In the genomic region with DNA sequence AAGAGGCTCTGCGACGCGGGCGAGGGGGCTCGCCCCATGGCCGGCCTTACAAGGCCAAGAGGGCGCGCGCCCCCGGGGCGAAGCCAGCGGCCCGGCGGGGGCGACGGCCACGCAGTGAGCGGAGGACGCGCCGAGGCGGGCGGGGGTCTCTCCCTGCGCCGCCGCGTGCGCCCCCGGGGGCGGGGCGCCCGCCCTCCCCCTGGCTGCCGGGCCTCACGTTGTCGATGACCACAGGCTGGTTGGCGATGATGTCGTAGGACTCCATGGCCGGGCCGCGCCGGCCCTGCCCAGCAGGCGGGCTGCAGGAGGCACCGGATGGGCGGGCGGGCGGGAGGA, we compare ENCODE assay signal across 1 cellular context.
A peak's percentile ranks its signal among the peaks of the same experiment; 100 is the strongest.
TF ChIP-seq lines count a peak whose summit lies in the region.

No MANE protein-coding gene starts in this region.

TF ChIP-seq in GM12878, 131 proteins besides CTCF, POLR2A, EP300 and RAD21:
- TF ChIP-seq CHD4 (IDR thresholded peaks at IDR 0.05) (no peak), NR2F1 (conservative IDR thresholded peaks at IDR 0.05) (peak; percentile 72), GATAD2B (conservative IDR thresholded peaks at IDR 0.05; ENCODE audit: low read depth) (peak; percentile 74), FOXM1 (IDR thresholded peaks at IDR 0.05; ENCODE audit: low read depth, low read length) (no peak), BHLHE40 (IDR thresholded peaks at IDR 0.05; ENCODE audit: borderline replicate concordance in 1 of 2, low read depth in 2 of 2, low read length in 1 of 2) (peak in 1 of 2 experiments; percentile 60; a peak in 1 of 4 replicates), IRF4 (IDR thresholded peaks at IDR 0.05; ENCODE audit: low read depth, low read length) (no peak), ZNF217 (IDR thresholded peaks at IDR 0.05) (0 out of 2 replicates have a peak, but pooled peaks have one; percentile 32), TCF7 (IDR thresholded peaks at IDR 0.05; ENCODE audit: borderline replicate concordance) (no peak), EGR1 (IDR thresholded peaks at IDR 0.05; ENCODE audit: borderline replicate concordance in 1 of 2, low read depth in 2 of 2, low read length in 2 of 2) (peak in 1 of 2 experiments; percentile 57; a peak in 2 of 3 replicates), STAT3 (IDR thresholded peaks at IDR 0.05; ENCODE audit: low read depth, low read length) (no peak), EZH2 (IDR thresholded peaks at IDR 0.05; ENCODE audit: borderline replicate concordance, control insufficient read depth, low read depth, low read length) (no peak), NFXL1 (IDR thresholded peaks at IDR 0.05; ENCODE audit: borderline replicate concordance) (0 out of 2 replicates have a peak, but pooled peaks have one; percentile 38), CBFB (IDR thresholded peaks at IDR 0.05; ENCODE audit: low read depth) (peak; percentile 9; the same call in 1 of the 2 replicates), EED (IDR thresholded peaks at IDR 0.05; ENCODE audit: low read depth) (no peak), YY1 (IDR thresholded peaks at IDR 0.05; ENCODE audit: low read depth, low read length) (0 out of 2 replicates have a peak, but pooled peaks have one; percentile 27), CEBPB (IDR thresholded peaks at IDR 0.05; ENCODE audit: borderline replicate concordance in 1 of 2, low read depth in 2 of 2, low read length in 2 of 2) (no peak), POLR2AphosphoS5 (IDR thresholded peaks at IDR 0.05; ENCODE audit: low read length) (0 out of 2 replicates have a peak, but pooled peaks have one; percentile 12), MTA3 (IDR thresholded peaks at IDR 0.05; ENCODE audit: borderline replicate concordance, low read length) (no peak), MEF2A (IDR thresholded peaks at IDR 0.05; ENCODE audit: insufficient read depth, low read depth, low read length) (no peak), POU2F2 (IDR thresholded peaks at IDR 0.05; ENCODE audit: borderline replicate concordance, low read depth, low read length) (peak; percentile 27; the same call in 2 of the 3 replicates), ASH2L (IDR thresholded peaks at IDR 0.05; ENCODE audit: borderline replicate concordance, low read depth) (no peak), SMARCA5 (IDR thresholded peaks at IDR 0.05) (peak; percentile 42; the same call in 1 of the 2 replicates)
- TF ChIP-seq, protein P1, sequence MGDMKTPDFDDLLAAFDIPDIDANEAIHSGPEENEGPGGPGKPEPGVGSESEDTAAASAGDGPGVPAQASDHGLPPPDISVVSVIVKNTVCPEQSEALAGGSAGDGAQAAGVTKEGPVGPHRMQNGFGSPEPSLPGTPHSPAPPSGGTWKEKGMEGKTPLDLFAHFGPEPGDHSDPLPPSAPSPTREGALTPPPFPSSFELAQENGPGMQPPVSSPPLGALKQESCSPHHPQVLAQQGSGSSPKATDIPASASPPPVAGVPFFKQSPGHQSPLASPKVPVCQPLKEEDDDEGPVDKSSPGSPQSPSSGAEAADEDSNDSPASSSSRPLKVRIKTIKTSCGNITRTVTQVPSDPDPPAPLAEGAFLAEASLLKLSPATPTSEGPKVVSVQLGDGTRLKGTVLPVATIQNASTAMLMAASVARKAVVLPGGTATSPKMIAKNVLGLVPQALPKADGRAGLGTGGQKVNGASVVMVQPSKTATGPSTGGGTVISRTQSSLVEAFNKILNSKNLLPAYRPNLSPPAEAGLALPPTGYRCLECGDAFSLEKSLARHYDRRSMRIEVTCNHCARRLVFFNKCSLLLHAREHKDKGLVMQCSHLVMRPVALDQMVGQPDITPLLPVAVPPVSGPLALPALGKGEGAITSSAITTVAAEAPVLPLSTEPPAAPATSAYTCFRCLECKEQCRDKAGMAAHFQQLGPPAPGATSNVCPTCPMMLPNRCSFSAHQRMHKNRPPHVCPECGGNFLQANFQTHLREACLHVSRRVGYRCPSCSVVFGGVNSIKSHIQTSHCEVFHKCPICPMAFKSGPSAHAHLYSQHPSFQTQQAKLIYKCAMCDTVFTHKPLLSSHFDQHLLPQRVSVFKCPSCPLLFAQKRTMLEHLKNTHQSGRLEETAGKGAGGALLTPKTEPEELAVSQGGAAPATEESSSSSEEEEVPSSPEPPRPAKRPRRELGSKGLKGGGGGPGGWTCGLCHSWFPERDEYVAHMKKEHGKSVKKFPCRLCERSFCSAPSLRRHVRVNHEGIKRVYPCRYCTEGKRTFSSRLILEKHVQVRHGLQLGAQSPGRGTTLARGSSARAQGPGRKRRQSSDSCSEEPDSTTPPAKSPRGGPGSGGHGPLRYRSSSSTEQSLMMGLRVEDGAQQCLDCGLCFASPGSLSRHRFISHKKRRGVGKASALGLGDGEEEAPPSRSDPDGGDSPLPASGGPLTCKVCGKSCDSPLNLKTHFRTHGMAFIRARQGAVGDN (IDR thresholded peaks at IDR 0.05), result no peak
- TF ChIP-seq, protein P2, sequence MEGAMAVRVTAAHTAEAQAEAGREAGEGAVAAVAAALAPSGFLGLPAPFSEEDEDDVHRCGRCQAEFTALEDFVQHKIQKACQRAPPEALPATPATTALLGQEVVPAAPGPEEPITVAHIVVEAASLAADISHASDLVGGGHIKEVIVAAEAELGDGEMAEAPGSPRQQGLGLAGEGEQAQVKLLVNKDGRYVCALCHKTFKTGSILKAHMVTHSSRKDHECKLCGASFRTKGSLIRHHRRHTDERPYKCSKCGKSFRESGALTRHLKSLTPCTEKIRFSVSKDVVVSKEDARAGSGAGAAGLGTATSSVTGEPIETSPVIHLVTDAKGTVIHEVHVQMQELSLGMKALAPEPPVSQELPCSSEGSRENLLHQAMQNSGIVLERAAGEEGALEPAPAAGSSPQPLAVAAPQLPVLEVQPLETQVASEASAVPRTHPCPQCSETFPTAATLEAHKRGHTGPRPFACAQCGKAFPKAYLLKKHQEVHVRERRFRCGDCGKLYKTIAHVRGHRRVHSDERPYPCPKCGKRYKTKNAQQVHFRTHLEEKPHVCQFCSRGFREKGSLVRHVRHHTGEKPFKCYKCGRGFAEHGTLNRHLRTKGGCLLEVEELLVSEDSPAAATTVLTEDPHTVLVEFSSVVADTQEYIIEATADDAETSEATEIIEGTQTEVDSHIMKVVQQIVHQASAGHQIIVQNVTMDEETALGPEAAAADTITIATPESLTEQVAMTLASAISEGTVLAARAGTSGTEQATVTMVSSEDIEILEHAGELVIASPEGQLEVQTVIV (IDR thresholded peaks at IDR 0.05; ENCODE audit: borderline replicate concordance, partially characterized antibody), result no peak
- TF ChIP-seq, protein P3, sequence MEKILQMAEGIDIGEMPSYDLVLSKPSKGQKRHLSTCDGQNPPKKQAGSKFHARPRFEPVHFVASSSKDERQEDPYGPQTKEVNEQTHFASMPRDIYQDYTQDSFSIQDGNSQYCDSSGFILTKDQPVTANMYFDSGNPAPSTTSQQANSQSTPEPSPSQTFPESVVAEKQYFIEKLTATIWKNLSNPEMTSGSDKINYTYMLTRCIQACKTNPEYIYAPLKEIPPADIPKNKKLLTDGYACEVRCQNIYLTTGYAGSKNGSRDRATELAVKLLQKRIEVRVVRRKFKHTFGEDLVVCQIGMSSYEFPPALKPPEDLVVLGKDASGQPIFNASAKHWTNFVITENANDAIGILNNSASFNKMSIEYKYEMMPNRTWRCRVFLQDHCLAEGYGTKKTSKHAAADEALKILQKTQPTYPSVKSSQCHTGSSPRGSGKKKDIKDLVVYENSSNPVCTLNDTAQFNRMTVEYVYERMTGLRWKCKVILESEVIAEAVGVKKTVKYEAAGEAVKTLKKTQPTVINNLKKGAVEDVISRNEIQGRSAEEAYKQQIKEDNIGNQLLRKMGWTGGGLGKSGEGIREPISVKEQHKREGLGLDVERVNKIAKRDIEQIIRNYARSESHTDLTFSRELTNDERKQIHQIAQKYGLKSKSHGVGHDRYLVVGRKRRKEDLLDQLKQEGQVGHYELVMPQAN (conservative IDR thresholded peaks at IDR 0.05), result peak; percentile 79
